ENCODE assay signal across 9 cellular contexts in the genomic region with DNA sequence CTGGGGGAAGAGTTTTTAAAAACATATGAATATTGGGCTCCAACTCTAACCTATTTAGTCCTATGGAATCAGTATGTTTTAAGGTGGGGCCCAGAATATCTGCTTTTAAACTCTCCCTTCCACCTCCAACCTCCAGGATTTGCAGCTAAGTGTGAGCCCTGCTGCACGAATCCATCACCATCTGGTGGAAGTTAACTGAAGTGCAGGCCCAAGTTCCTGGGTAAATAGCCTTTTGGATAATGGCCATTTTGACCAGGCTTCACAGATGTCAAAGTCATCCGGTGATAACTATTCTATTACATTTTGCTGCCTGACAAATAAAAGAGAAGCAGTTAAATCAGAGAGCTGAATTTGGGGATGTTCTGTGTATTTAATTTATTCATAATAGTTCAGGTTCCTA. TPM values are rescaled to one million over a fixed set of nuclear protein-coding genes. Genes with fewer than 3 reads are reported as not detected.
DNase-seq lines count a peak whose midpoint lies in the region; ATAC-seq and TF ChIP-seq lines count a peak whose summit lies in the region.
"Had no signal": no experiment of that assay in that cellular context is flagged by ENCODE, and none has a peak within 500 bp of the region (broad histone marks: within the 10 kb centered on the region; RNA-seq: fewer than 3 reads in every experiment).

No MANE protein-coding gene starts in this region.

- no peak overlapping the region for H3K4me2 ChIP-seq in hepatocyte

- no peaks in the 10 kb centered on the region for H4K20me1 ChIP-seq in hepatocyte (ENCODE audit: insufficient read depth, poor library complexity, severe bottlenecking)

- no peaks in the 10 kb centered on the region for H3K9me3 ChIP-seq in hepatocyte (ENCODE audit: low read depth)

- H3K4me3 Mint-ChIP-seq in activated T-helper 1 cell treated with anti-CD3 and anti-CD28 coated beads, Interleukin-12 subunit alpha, Interleukin-12 subunit beta, Interleukin-2, Interleukin-4 antibody, amounts not matched to agents 30 ng/mL and 10 ng/mL and 1 ng/mL, durations not matched to agents 14 hours and 24 hours and 36 hours = no peak overlapping the region

- H3K4me1 Mint-ChIP-seq in activated T-helper 1 cell treated with anti-CD3 and anti-CD28 coated beads, Interleukin-12 subunit alpha, Interleukin-12 subunit beta, Interleukin-2, Interleukin-4 antibody, amounts not matched to agents 30 ng/mL and 10 ng/mL and 1 ng/mL, durations not matched to agents 14 hours and 24 hours and 36 hours (ENCODE audit: low read depth) = no peaks in the 10 kb centered on the region

- H3K27ac Mint-ChIP-seq in activated T-helper 1 cell treated with anti-CD3 and anti-CD28 coated beads, Interleukin-12 subunit alpha, Interleukin-12 subunit beta, Interleukin-2, Interleukin-4 antibody, amounts not matched to agents 30 ng/mL and 10 ng/mL and 1 ng/mL, durations not matched to agents 14 hours and 24 hours and 36 hours = no peak overlapping the region

- ATAC-seq in GM18870 (IDR thresholded peaks at IDR 0.05; ENCODE audit: unreplicated experiment) (peak; percentile 90), HG02973 (IDR thresholded peaks at IDR 0.05; ENCODE audit: unreplicated experiment) (peak; percentile 94)

- no peaks in the 10 kb centered on the region for H3K9me2 ChIP-seq in hepatocyte (replicated peaks; ENCODE audit: insufficient read depth)

- H3K4me3 ChIP-seq in hepatocyte = no peak overlapping the region
- H3K4me3 ChIP-seq: SK-N-MC had no signal

- H3K36me3 ChIP-seq in hepatocyte (replicated peaks; ENCODE audit: insufficient read depth, low read depth) = no peaks in the 10 kb centered on the region

- H3K27me3 Mint-ChIP-seq in activated T-helper 1 cell treated with anti-CD3 and anti-CD28 coated beads, Interleukin-12 subunit alpha, Interleukin-12 subunit beta, Interleukin-2, Interleukin-4 antibody, amounts not matched to agents 30 ng/mL and 10 ng/mL and 1 ng/mL, durations not matched to agents 14 hours and 24 hours and 36 hours (ENCODE audit: insufficient read depth) = no peaks in the 10 kb centered on the region

- H3K27ac ChIP-seq in VCaP (no peak overlapping the region), hepatocyte (no peak overlapping the region)
- H3K27ac ChIP-seq: SK-N-MC had no signal

- TF ChIP-seq CTCF in VCaP (conservative IDR thresholded peaks at IDR 0.05) (peak; percentile 98), hepatocyte (IDR thresholded peaks at IDR 0.05; ENCODE audit: poor library complexity) (peak; percentile 77)

- no peaks in the 10 kb centered on the region for H3K4me1 ChIP-seq in hepatocyte (ENCODE audit: insufficient read depth)

- H3K36me3 Mint-ChIP-seq in activated T-helper 1 cell treated with anti-CD3 and anti-CD28 coated beads, Interleukin-12 subunit alpha, Interleukin-12 subunit beta, Interleukin-2, Interleukin-4 antibody, amounts not matched to agents 30 ng/mL and 10 ng/mL and 1 ng/mL, durations not matched to agents 14 hours and 24 hours and 36 hours (ENCODE audit: low read depth) = no peaks in the 10 kb centered on the region

- no peaks in the 10 kb centered on the region for H3K79me2 ChIP-seq in hepatocyte

- no peak overlapping the region for H2AFZ ChIP-seq in hepatocyte

- WGBS in hepatocyte (ENCODE audit: low lambda C conversion rate, missing lambda C conversion rate) = 17% methylated on average over 2 of the region's 2 CpGs

- intact Hi-C loops in activated T-helper 1 cell treated with anti-CD3 and anti-CD28 coated beads, Interleukin-12 subunit alpha, Interleukin-12 subunit beta, Interleukin-2, Interleukin-4 antibody, amounts not matched to agents 30 ng/mL and 10 ng/mL and 1 ng/mL, durations not matched to agents 14 hours and 24 hours and 36 hours (cut with micrococcal nuclease) = loop anchor here (1.0 kb wide), 2 partner anchors 255 to 826 kb away; no protein-coding TSS in a partner anchor

- no peaks in the 10 kb centered on the region for H3K9me3 Mint-ChIP-seq in activated T-helper 1 cell treated with anti-CD3 and anti-CD28 coated beads, Interleukin-12 subunit alpha, Interleukin-12 subunit beta, Interleukin-2, Interleukin-4 antibody, amounts not matched to agents 30 ng/mL and 10 ng/mL and 1 ng/mL, durations not matched to agents 14 hours and 24 hours and 36 hours

- DNase-seq in COLO829 (ENCODE audit: low spot score) (peak; percentile 45), NCI-H187 (lab: John Stamatoyannopoulos, UW) (peak; percentile 7 to 41), hepatocyte (ENCODE audit: low spot score) (peak; percentile 69), stromal cell of bone marrow (ENCODE audit: low read depth) (peak; percentile 5)
- DNase-seq in activated T-helper 1 cell treated with anti-CD3 and anti-CD28 coated beads, Interleukin-12 subunit alpha, Interleukin-12 subunit beta, Interleukin-2, Interleukin-4 antibody, amounts not matched to agents 30 ng/mL and 10 ng/mL and 1 ng/mL, durations not matched to agents 14 hours and 24 hours and 36 hours (ENCODE audit: low spot score) = no peak

- no peaks in the 10 kb centered on the region for H3K27me3 ChIP-seq in hepatocyte

RNA-seq across cellular contexts. Expression of a gene that starts 58.1 kb away (rescaled TPM):
- 28.9 and 37.3 TPM in 2 replicates for total RNA-seq in hepatocyte
- polyA plus RNA-seq in hepatocyte = 2.9 and 3.9 TPM in 2 replicates
- not detected in 2 replicates for total RNA-seq in activated T-helper 1 cell treated with anti-CD3 and anti-CD28 coated beads, Interleukin-12 subunit alpha, Interleukin-12 subunit beta, Interleukin-2, Interleukin-4 antibody, amounts not matched to agents 30 ng/mL and 10 ng/mL and 1 ng/mL, durations not matched to agents 14 hours and 24 hours and 36 hours

Comparison
In these comparisons a context has a peak if more than half of its experiments do, and no peak if none do; other contexts are left out.
1. RNA of a gene that starts 58.1 kb away (total RNA-seq): 28.9 to 37.3 TPM in hepatocyte; not detected in activated T-helper 1 cell treated with anti-CD3 and anti-CD28 coated beads, Interleukin-12 subunit alpha, Interleukin-12 subunit beta, Interleukin-2, Interleukin-4 antibody, amounts not matched to agents 30 ng/mL and 10 ng/mL and 1 ng/mL, durations not matched to agents 14 hours and 24 hours and 36 hours; every median in the first group is over 10 times any median in the second.